8 cellular contexts compared by ENCODE assay signal in genomic region chr10:104339469-104340098, GRCh38. TPM values are rescaled to one million over a fixed set of nuclear protein-coding genes. Genes with fewer than 3 reads are reported as not detected.
DNase-seq lines count a peak whose midpoint lies in the region; ATAC-seq and TF ChIP-seq lines count a peak whose summit lies in the region.

No MANE protein-coding gene starts in this region.

- H3K4me1 ChIP-seq in HCT116 (ENCODE audit: control insufficient read depth in 1 of 2, insufficient read depth in 2 of 2, low read length in 2 of 2) (peaks cover 35 to 48% of the 10 kb centered on the region in 2 experiments), ovary (ENCODE audit: insufficient read depth) (peaks cover 6% of the 10 kb centered on the region)

- H2AFZ ChIP-seq in HCT116 (ENCODE audit: low read depth, low read length, poor library complexity, severe bottlenecking) = peak overlapping the region; percentile 94

- H3K36me3 ChIP-seq in HCT116 (ENCODE audit: control insufficient read depth in 1 of 2, insufficient read depth in 2 of 2, low read length in 2 of 2) (no peaks in the 10 kb centered on the region), ovary (no peaks in the 10 kb centered on the region)

- TF ChIP-seq CTCF in HCT116 (IDR thresholded peaks at IDR 0.05 in 2 of 3, conservative IDR thresholded peaks at IDR 0.05 in 1 of 3; ENCODE audit: borderline replicate concordance in 1 of 3, insufficient read depth in 1 of 3, low read depth in 2 of 3, low read length in 2 of 3) (no peak), WI38 (IDR thresholded peaks at IDR 0.05; ENCODE audit: low read depth, low read length) (no peak), fibroblast of the aortic adventitia (IDR thresholded peaks at IDR 0.05; ENCODE audit: insufficient read depth, low read length) (no peak), ovary (IDR thresholded peaks at IDR 0.05) (no peak)

- CTCF ChIA-PET in HCT116 (lab: Charles Lee) = interaction anchor here (0.8 to 2.8 kb wide), 4 partner anchors 12 to 65 kb away, joined by 3 to 21 read pairs (median 4); partner anchors contain the start of gene CFAP58

- no peaks in the 10 kb centered on the region for H3K27me3 ChIP-seq in HCT116 (ENCODE audit: insufficient read depth, low read length)
- H3K27me3 ChIP-seq in ovary = no peaks in the 10 kb centered on the region

- ATAC-seq in HCT116 (no peak; the same call in 1 of the 2 replicates), GM21381 (IDR thresholded peaks at IDR 0.05; ENCODE audit: unreplicated experiment) (no peak)

- TF ChIP-seq POLR2A in HCT116 (IDR thresholded peaks at IDR 0.05; ENCODE audit: borderline replicate concordance, extremely low read depth, insufficient read depth, insufficient read length) (no peak), ovary (IDR thresholded peaks at IDR 0.05) (no peak)

- H3K4me2 ChIP-seq in HCT116 (ENCODE audit: low read length) = peak overlapping the region; percentile 84

- no TSS peak for BruUV-seq in HCT116 (replicated peaks; lab: Mats Ljungman, UMichigan)

- H3K79me2 ChIP-seq in HCT116 (ENCODE audit: insufficient read depth, low read length) = peaks cover 35% of the 10 kb centered on the region

- TF ChIP-seq EP300 in ovary (IDR thresholded peaks at IDR 0.05) = no peak

- no peaks in the 10 kb centered on the region for H3K9me3 ChIP-seq in HCT116 (ENCODE audit: control insufficient read depth in 1 of 2, insufficient read depth in 1 of 2, low read depth in 1 of 2, low read length in 2 of 2)
- no peaks in the 10 kb centered on the region for H3K9me3 ChIP-seq in ovary

- no peak for TF ChIP-seq RAD21 in HCT116 (IDR thresholded peaks at IDR 0.05; ENCODE audit: low read depth)

- no peak for DNase-seq in HCT116 (ENCODE audit: low read depth, low spot score)
- peak; percentile 90 for DNase-seq in fibroblast of the aortic adventitia (ENCODE audit: low read depth)
- DNase-seq in ovary = peak; percentile 66 to 84 (median 72)
- DNase-seq in NCI-H2081 (lab: John Stamatoyannopoulos, UW) = no peak
- DNase-seq in NCI-H345 (lab: John Stamatoyannopoulos, UW) = no peak
- DNase-seq in activated CD8-positive, alpha-beta memory T cell treated with anti-CD3 and anti-CD28 coated beads for 24 hours = no peak

- H3K9ac ChIP-seq in HCT116 (ENCODE audit: low read length) = peak overlapping the region; percentile 68

- H3K9me2 ChIP-seq in HCT116 (ENCODE audit: insufficient read depth) = no peaks in the 10 kb centered on the region

- H3K27ac ChIP-seq in HCT116 (ENCODE audit: low read depth, low read length) = peak overlapping the region; percentile 85
- peak overlapping the region; percentile 89 to 97 for H3K27ac ChIP-seq in ovary

- POLR2A ChIA-PET in HCT116 (lab: Charles Lee) = interaction anchor here (1.0 to 2.2 kb wide), 3 partner anchors 8 to 65 kb away, joined by 3 to 8 read pairs (median 4); partner anchors contain the start of gene CFAP58

- H4K20me1 ChIP-seq in HCT116 (ENCODE audit: insufficient read depth) = no peaks in the 10 kb centered on the region

- intact Hi-C loops in HCT116 (cut with micrococcal nuclease) (loop anchor here (2.0 to 10.0 kb wide), 2 partner anchors 13 to 445 kb away; partner anchors contain the start of gene CFAP58), ovary (cut with DNase I) (loop anchor here in 3 of 4 donors (5.0 to 10.0 kb wide), 3 partner anchors 37 to 435 kb away; no protein-coding TSS in a partner anchor)

- 0 to 1% (median 1%) methylated on average over 11 of the region's 11 CpGs for WGBS in ovary, 3 donors

- H3K4me3 ChIP-seq in HCT116 (replicated peaks in 1 of 2; ENCODE audit: low read depth in 1 of 2, low read length in 2 of 2) (peak overlapping the region; percentile 76 to 95), WI38 (ENCODE audit: low read depth, low read length) (peak overlapping the region; percentile 70), fibroblast of the aortic adventitia (ENCODE audit: low read depth, low read length) (peak overlapping the region; percentile 92), ovary (peak overlapping the region; percentile 92)

- RAD21 ChIA-PET in HCT116 (lab: Charles Lee; ENCODE audit: low non-redundant PET in 1 of 2, low total read pairs in 2 of 2, uncharacterized antibody in 2 of 2, unreplicated experiment in 2 of 2) = interaction anchor here in 1 of 2 experiments (1.5 kb wide), 1 partner anchor 34 kb away, joined by 7 read pairs; no protein-coding TSS in a partner anchor

TF ChIP-seq in HCT116, 20 proteins besides CTCF, POLR2A, EP300 and RAD21:
- TF ChIP-seq SIN3A (IDR thresholded peaks at IDR 0.05; ENCODE audit: low read depth) (no peak), ZFX (IDR thresholded peaks at IDR 0.05) (peak; percentile 1; the same call in 1 of the 2 replicates), FOSL1 (IDR thresholded peaks at IDR 0.05; ENCODE audit: low read depth) (no peak)

RNA-seq across cellular contexts. Expression of gene ITPRIP, which starts 1.3 kb away (rescaled TPM):
- total RNA-seq in HCT116 (2021; ENCODE audit: unreplicated experiment) (12.0 TPM), fibroblast of the aortic adventitia (ENCODE audit: low replicate concordance) (6.2 and 15.7 TPM in 2 replicates), ovary (10 to 100 TPM; 15.7 to 38.1 (median 29.2) TPM)
- polyA plus RNA-seq in HCT116 (2012) = 12.5 and 13.1 TPM in 2 replicates
- 10 to 100 TPM; 10.1 to 16.2 TPM for polyA plus RNA-seq in ovary

RNA-seq across cellular contexts. Expression of gene CFAP58, which starts 14.0 kb away (rescaled TPM):
- total RNA-seq in HCT116 (2021; ENCODE audit: unreplicated experiment) = 0.91 TPM
- polyA plus RNA-seq in HCT116 (2012) = 0.42 and 0.92 TPM in 2 replicates
- 0.36 and 0.98 TPM in 2 replicates for total RNA-seq in fibroblast of the aortic adventitia (ENCODE audit: low replicate concordance)
- total RNA-seq in ovary = 1 to 10 TPM in 2 of 7 donors, under 1 TPM in 5; 0.17 to 7.9 (median 0.60) TPM
- 1 to 10 TPM in 1 of 2 donors, under 1 TPM in 1; 0.25 to 1.0 TPM for polyA plus RNA-seq in ovary

Comparison
In these comparisons a context has a peak if more than half of its experiments do, and no peak if none do; other contexts are left out.
1. DNase-seq: peak in fibroblast of the aortic adventitia (single experiment) and ovary (5 of 5); none in HCT116 (single experiment), NCI-H2081 (0 of 2), NCI-H345 (single experiment) and activated CD8-positive, alpha-beta memory T cell treated with anti-CD3 and anti-CD28 coated beads for 24 hours (single experiment).
2. Peak in every context shown above with its lines, with median percentiles within 50 percentile points of each other: H3K4me3 ChIP-seq.